Comparison of ENCODE assay signal across 11 cellular contexts in the genomic region with DNA sequence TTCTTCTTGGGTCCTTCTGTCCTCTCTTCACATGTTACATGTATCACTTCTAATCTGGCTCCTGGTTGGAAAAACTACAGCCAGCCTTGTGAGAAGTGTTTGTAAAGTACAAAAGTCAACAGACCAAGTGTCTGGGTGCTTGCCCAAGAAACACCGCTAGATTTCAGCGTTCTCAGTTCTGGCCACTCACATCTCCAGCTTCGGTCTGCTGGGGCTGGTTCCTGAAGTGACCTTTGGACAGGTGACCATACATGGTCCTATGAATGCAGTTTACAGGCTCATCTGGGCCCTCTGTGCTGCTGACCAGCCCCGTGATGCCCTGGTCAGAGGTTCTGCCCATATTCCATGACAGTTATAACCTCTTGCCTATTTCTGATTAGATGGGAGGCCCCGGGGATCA. TPM values are rescaled to one million over a fixed set of nuclear protein-coding genes. Genes with fewer than 3 reads are reported as not detected.
A peak's percentile ranks its signal among the peaks of the same experiment; 100 is the strongest.
DNase-seq lines count a peak whose midpoint lies in the region; ATAC-seq and TF ChIP-seq lines count a peak whose summit lies in the region.
"Had no signal": no experiment of that assay in that cellular context is flagged by ENCODE, and none has a peak within 500 bp of the region (broad histone marks: within the 10 kb centered on the region; RNA-seq: fewer than 3 reads in every experiment).

No MANE protein-coding gene starts in this region.

- H3K27me3 Mint-ChIP-seq in activated naive CD4-positive, alpha-beta T cell treated with anti-CD3 and anti-CD28 coated beads for 36 hours (ENCODE audit: low read depth) = no peaks in the 10 kb centered on the region
- no peaks in the 10 kb centered on the region for H3K27me3 Mint-ChIP-seq in memory B cell
- peaks cover 8% of the 10 kb centered on the region for H3K27me3 Mint-ChIP-seq in type B pancreatic cell

- no peaks in the 10 kb centered on the region for H3K27me3 ChIP-seq in HAP-1 (ENCODE audit: low read depth)

- peaks cover 58% of the 10 kb centered on the region for H3K36me3 ChIP-seq in HAP-1 (replicated peaks)

- ATAC-seq in activated naive CD4-positive, alpha-beta T cell treated with anti-CD3 and anti-CD28 coated beads, Interleukin-2, amount 50 U/mL, for 72 hours = no peak
- no peak for ATAC-seq in memory B cell (ENCODE audit: low read depth)
- no peak for ATAC-seq in HG02840 (IDR thresholded peaks at IDR 0.05; ENCODE audit: low FRiP score, unreplicated experiment)
- ATAC-seq in GM21825 (IDR thresholded peaks at IDR 0.05; ENCODE audit: unreplicated experiment) = no peak

- no peaks in the 10 kb centered on the region for H3K9me3 ChIP-seq in HAP-1

- in situ Hi-C loops in HAP-1 (cut with MboI; ENCODE audit: low sequenced_read_pairs) = no loop called here

- DNase-seq in activated naive CD4-positive, alpha-beta T cell treated with anti-CD3 and anti-CD28 coated beads for 36 hours = no peak
- DNase-seq in activated naive CD4-positive, alpha-beta T cell (lab: John Stamatoyannopoulos, UW) = no peak
- DNase-seq in activated naive CD4-positive, alpha-beta T cell treated with anti-CD3 and anti-CD28 coated beads, Interleukin-2, amount 50 U/mL, for 72 hours (ENCODE audit: low spot score in 2 of 2) = no peak
- no peak for DNase-seq in memory B cell (ENCODE audit: low spot score in 2 of 2)
- DNase-seq in type B pancreatic cell (ENCODE audit: extremely low spot score, unreplicated experiment) = no peak
- DNase-seq in HAP-1 (ENCODE audit: low spot score in 2 of 2) = no peak
- DNase-seq: C1 segment of cervical spinal cord, GOT3, NCI-H524 had no signal

- peaks cover 62% of the 10 kb centered on the region for H3K36me3 Mint-ChIP-seq in activated naive CD4-positive, alpha-beta T cell treated with anti-CD3 and anti-CD28 coated beads for 36 hours (ENCODE audit: low read depth)
- peaks cover 37 to 63% of the 10 kb centered on the region in 2 donors for H3K36me3 Mint-ChIP-seq in activated naive CD4-positive, alpha-beta T cell treated with anti-CD3 and anti-CD28 coated beads, Interleukin-2, amount 50 U/mL, for 72 hours
- peaks cover 50% of the 10 kb centered on the region for H3K36me3 Mint-ChIP-seq in memory B cell
- peaks cover 53% of the 10 kb centered on the region for H3K36me3 Mint-ChIP-seq in type B pancreatic cell

- no peaks in the 10 kb centered on the region for H3K9me3 Mint-ChIP-seq in activated naive CD4-positive, alpha-beta T cell treated with anti-CD3 and anti-CD28 coated beads for 36 hours
- no peaks in the 10 kb centered on the region for H3K9me3 Mint-ChIP-seq in activated naive CD4-positive, alpha-beta T cell treated with anti-CD3 and anti-CD28 coated beads, Interleukin-2, amount 50 U/mL, for 72 hours
- H3K9me3 Mint-ChIP-seq in memory B cell = no peaks in the 10 kb centered on the region
- H3K9me3 Mint-ChIP-seq in type B pancreatic cell = peaks cover 4% of the 10 kb centered on the region

- H3K4me3 Mint-ChIP-seq in activated naive CD4-positive, alpha-beta T cell treated with anti-CD3 and anti-CD28 coated beads for 36 hours = no peak overlapping the region
- H3K4me3 Mint-ChIP-seq in memory B cell (peak overlapping the region; percentile 65), type B pancreatic cell (peak overlapping the region; percentile 79)

- no peak overlapping the region for H3K4me3 ChIP-seq in HAP-1

- CTCF ChIA-PET in activated naive CD4-positive, alpha-beta T cell treated with anti-CD3 and anti-CD28 coated beads for 36 hours (lab: Charles Lee) = interaction anchor here (0.7 kb wide), 1 partner anchor 115 kb away, joined by 3 read pairs; no protein-coding TSS in a partner anchor

- H3K4me1 ChIP-seq in HAP-1 = no peaks in the 10 kb centered on the region

- peaks cover 95% of the 10 kb centered on the region for H3K4me1 Mint-ChIP-seq in activated naive CD4-positive, alpha-beta T cell treated with anti-CD3 and anti-CD28 coated beads for 36 hours (ENCODE audit: low read depth)
- H3K4me1 Mint-ChIP-seq in memory B cell (peaks cover 80% of the 10 kb centered on the region), type B pancreatic cell (ENCODE audit: unreplicated experiment) (peaks cover 52% of the 10 kb centered on the region)

- TF ChIP-seq CTCF in type B pancreatic cell (conservative IDR thresholded peaks at IDR 0.05) = no peak

- intact Hi-C loops in activated naive CD4-positive, alpha-beta T cell treated with anti-CD3 and anti-CD28 coated beads for 36 hours (cut with micrococcal nuclease) = no loop called here

- H3K27ac Mint-ChIP-seq in activated naive CD4-positive, alpha-beta T cell treated with anti-CD3 and anti-CD28 coated beads for 36 hours = peak overlapping the region; percentile 75
- H3K27ac Mint-ChIP-seq in activated naive CD4-positive, alpha-beta T cell treated with anti-CD3 and anti-CD28 coated beads, Interleukin-2, amount 50 U/mL, for 72 hours = peak overlapping the region; percentile 85 to 88
- H3K27ac Mint-ChIP-seq in memory B cell (peak overlapping the region; percentile 83), type B pancreatic cell (peak overlapping the region; percentile 95)

RNA-seq across cellular contexts. Expression of a gene that starts 19.5 kb away (rescaled TPM):
- total RNA-seq in activated naive CD4-positive, alpha-beta T cell treated with anti-CD3 and anti-CD28 coated beads for 36 hours = 10 to 100 TPM; 21.2 to 22.7 TPM
- total RNA-seq in activated naive CD4-positive, alpha-beta T cell treated with anti-CD3 and anti-CD28 coated beads, Interleukin-2, amount 50 U/mL, for 72 hours = 100 to 1,000 TPM in 1 of 2 donors, 10 to 100 TPM in 1; 39.9 to 121 TPM
- total RNA-seq in type B pancreatic cell (ENCODE audit: low replicate concordance) = 192 and 706 TPM in 2 replicates
